Comparison of ENCODE assay signal across 8 cellular contexts in genomic region chr1:26694597-26695416, GRCh38. TPM values are rescaled to one million over a fixed set of nuclear protein-coding genes. Genes with fewer than 3 reads are reported as not detected.
DNase-seq lines count a peak whose midpoint lies in the region; ATAC-seq and TF ChIP-seq lines count a peak whose summit lies in the region.

No MANE protein-coding gene starts in this region.

- peak overlapping the region; percentile 91 to 96 for H3K27ac Mint-ChIP-seq in effector memory CD8-positive, alpha-beta T cell

- H3K4me2 ChIP-seq in osteoblast (ENCODE audit: insufficient read depth, low read length) = peak overlapping the region; percentile 85

- no peak for ATAC-seq in effector memory CD8-positive, alpha-beta T cell (replicated peaks)
- ATAC-seq in HG03196 (IDR thresholded peaks at IDR 0.05; ENCODE audit: unreplicated experiment) = no peak

- no peak for DNase-seq in NT2/D1 (ENCODE audit: low read depth, low spot score)
- DNase-seq in effector memory CD8-positive, alpha-beta T cell = no peak
- DNase-seq in osteoblast (ENCODE audit: insufficient read length, low spot score, missing footprints) = no peak
- no peak for DNase-seq in EL
- no peak for DNase-seq in stimulated activated CD4-positive, alpha-beta T cell treated with anti-CD3 and anti-CD28 coated beads, Interleukin-15, amount 100 ng/mL, for 24 hours
- DNase-seq in SW 1271 (lab: John Stamatoyannopoulos, UW) = no peak

- H3K4me1 ChIP-seq in NT2/D1 (ENCODE audit: insufficient read depth, insufficient read length) = peaks cover 3% of the 10 kb centered on the region
- H3K4me1 ChIP-seq in osteoblast (ENCODE audit: insufficient read depth, low read length) = peaks cover 36% of the 10 kb centered on the region

- peak overlapping the region; percentile 93 for H3K9ac ChIP-seq in NT2/D1 (ENCODE audit: insufficient read length, low read depth)

- H2AFZ ChIP-seq in osteoblast (ENCODE audit: low read length) = peak overlapping the region; percentile 81

- peak overlapping the region; percentile 79 for H3K4me3 ChIP-seq in GM12875 (ENCODE audit: low read depth, low read length)
- H3K4me3 ChIP-seq in NT2/D1 (ENCODE audit: insufficient read length, low read depth) = peak overlapping the region; percentile 87
- peak overlapping the region; percentile 79 for H3K4me3 ChIP-seq in osteoblast (ENCODE audit: insufficient read depth, low read length)

- peaks cover 18 to 32% of the 10 kb centered on the region in 2 donors for H3K4me1 Mint-ChIP-seq in effector memory CD8-positive, alpha-beta T cell (ENCODE audit: low read depth in 2 of 2)

- H3K4me3 Mint-ChIP-seq in effector memory CD8-positive, alpha-beta T cell = peak overlapping the region in 1 of 2 donors; percentile 97

- H3K36me3 ChIP-seq in NT2/D1 (ENCODE audit: insufficient read depth, insufficient read length, low read length) = no peaks in the 10 kb centered on the region
- H3K36me3 ChIP-seq in osteoblast (ENCODE audit: insufficient read depth, low read length) = no peaks in the 10 kb centered on the region

- H3K27ac ChIP-seq in osteoblast (ENCODE audit: low read depth, low read length) = peak overlapping the region; percentile 61

- no peaks in the 10 kb centered on the region for H3K27me3 Mint-ChIP-seq in effector memory CD8-positive, alpha-beta T cell

- H3K36me3 Mint-ChIP-seq in effector memory CD8-positive, alpha-beta T cell (ENCODE audit: insufficient read depth) = peaks cover 15% of the 10 kb centered on the region

- H3K79me2 ChIP-seq in osteoblast (ENCODE audit: insufficient read depth, low read length) = peaks cover 35% of the 10 kb centered on the region

- H3K27me3 ChIP-seq in NT2/D1 (ENCODE audit: insufficient read depth, insufficient read length) = no peaks in the 10 kb centered on the region
- H3K27me3 ChIP-seq in osteoblast (ENCODE audit: insufficient read depth, low read length) = no peaks in the 10 kb centered on the region

- TF ChIP-seq CTCF in GM12875 (IDR thresholded peaks at IDR 0.05; ENCODE audit: borderline replicate concordance, insufficient read depth, low read depth, low read length) = no peak
- TF ChIP-seq CTCF in osteoblast (IDR thresholded peaks at IDR 0.05; ENCODE audit: extremely low read depth, low read depth, low read length) = no peak

- no peaks in the 10 kb centered on the region for H3K9me3 Mint-ChIP-seq in effector memory CD8-positive, alpha-beta T cell

- H4K20me1 ChIP-seq in osteoblast (ENCODE audit: insufficient read depth, low read length) = peaks cover 21% of the 10 kb centered on the region

- H3K9me3 ChIP-seq in NT2/D1 (ENCODE audit: insufficient read depth, low read length) (no peaks in the 10 kb centered on the region; the same call in 1 of the 2 replicates), osteoblast (ENCODE audit: low read depth, low read length) (no peaks in the 10 kb centered on the region)

RNA-seq across cellular contexts. Expression of gene ARID1A, which starts 1.0 kb away (rescaled TPM):
- total RNA-seq in osteoblast = 22.8 and 23.6 TPM in 2 replicates
